Comparison of ENCODE assay signal across 20 cellular contexts in the genomic region with DNA sequence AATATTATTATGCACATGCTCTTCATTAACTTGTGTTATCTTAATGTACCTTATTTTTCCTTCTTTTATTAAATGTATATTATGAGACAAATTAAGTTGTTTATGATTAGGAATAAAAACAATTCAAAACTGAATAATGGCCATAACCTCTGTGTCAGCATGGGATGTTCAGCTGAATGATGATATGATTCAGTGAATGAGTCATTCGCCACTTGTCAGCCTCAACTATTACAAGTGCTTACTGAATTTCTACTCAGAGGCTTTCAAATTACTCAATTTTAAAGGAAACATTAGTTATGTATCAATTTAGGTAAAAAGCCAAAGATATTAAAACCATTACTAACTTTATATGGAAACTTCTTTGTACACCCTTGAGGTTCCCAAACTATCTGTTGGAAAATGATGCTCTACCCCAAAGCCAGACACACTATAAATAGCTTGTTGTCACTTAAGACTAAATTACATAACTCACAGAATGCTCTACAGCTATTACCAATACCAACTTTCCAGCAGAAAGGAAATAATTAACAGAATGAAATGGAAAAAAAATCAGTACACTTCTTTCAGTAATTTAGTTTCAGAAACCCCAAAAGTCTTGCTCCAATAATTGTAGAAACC. TPM values are rescaled to one million over a fixed set of nuclear protein-coding genes. Genes with fewer than 3 reads are reported as not detected.
DNase-seq lines count a peak whose midpoint lies in the region; ATAC-seq, FAIRE-seq and TF ChIP-seq lines count a peak whose summit lies in the region.
"Had no signal": no experiment of that assay in that cellular context is flagged by ENCODE, and none has a peak within 500 bp of the region (broad histone marks: within the 10 kb centered on the region; RNA-seq: fewer than 3 reads in every experiment).

No MANE protein-coding gene starts in this region.

- no peaks in the 10 kb centered on the region for H3K4me1 Mint-ChIP-seq in CD4-positive, alpha-beta T cell (ENCODE audit: low read depth)

- intact Hi-C loops in endothelial cell of umbilical vein (cut with micrococcal nuclease) = no loop called here
- intact Hi-C loops in Right ventricle myocardium superior (cut with DNase I) = no loop called here
- intact Hi-C loops in CD4-positive, alpha-beta T cell (cut with DNase I, micrococcal nuclease) = no loop called here

- peaks cover 29% of the 10 kb centered on the region for H3K27me3 Mint-ChIP-seq in CD4-positive, alpha-beta T cell

- TF ChIP-seq EP300 in SK-N-SH (IDR thresholded peaks at IDR 0.05; ENCODE audit: borderline replicate concordance in 1 of 2, low read depth in 1 of 2, low read length in 1 of 2) = no peak

- H3K36me3 ChIP-seq in SK-N-SH (replicated peaks in 1 of 2; ENCODE audit: control insufficient read depth in 1 of 2, insufficient read depth in 2 of 2, low read length in 1 of 2) (no peaks in the 10 kb centered on the region), endothelial cell of umbilical vein (ENCODE audit: control insufficient read depth in 2 of 2, extremely low read depth in 1 of 2, insufficient read depth in 2 of 2, low read length in 2 of 2) (no peaks in the 10 kb centered on the region)
- H3K36me3 ChIP-seq: cardiac muscle cell had no signal

- H3F3A ChIP-seq in SK-N-SH (replicated peaks; ENCODE audit: insufficient read depth) = no peaks in the 10 kb centered on the region

- H3K9me3 Mint-ChIP-seq in CD4-positive, alpha-beta T cell = peaks cover 2% of the 10 kb centered on the region

- no peak for TF ChIP-seq POLR2A in endothelial cell of umbilical vein (IDR thresholded peaks at IDR 0.05; ENCODE audit: low read depth, low read length)

- H3K4me3 Mint-ChIP-seq in CD4-positive, alpha-beta T cell = no peak overlapping the region
- H3K4me3 Mint-ChIP-seq: IgD-negative memory B cell, type B pancreatic cell had no signal

- POLR2A ChIA-PET in SK-N-SH (lab: Yijun Ruan, JAX) = no interaction called here
- POLR2A ChIA-PET in endothelial cell of umbilical vein (lab: Charles Lee) = no interaction called here
- POLR2A ChIA-PET in CD4-positive, alpha-beta T cell (lab: Charles Lee) = no interaction called here

- TF ChIP-seq RAD21 in SK-N-SH (IDR thresholded peaks at IDR 0.05; ENCODE audit: low read length) = no peak

- WGBS in SK-N-SH (ENCODE audit: low lambda C conversion rate) = 74% methylated on average over 1 of the region's 1 CpG

- BruUV-seq in endothelial cell of umbilical vein (replicated peaks; lab: Mats Ljungman, UMichigan) = no TSS peak

- no peak overlapping the region for H2AFZ ChIP-seq in SK-N-SH (ENCODE audit: low read depth)
- H2AFZ ChIP-seq in endothelial cell of umbilical vein (ENCODE audit: low read depth, low read length) = no peak overlapping the region

- TF ChIP-seq CTCF in SK-N-SH (IDR thresholded peaks at IDR 0.05) = no peak
- no peak for TF ChIP-seq CTCF in endothelial cell of umbilical vein (IDR thresholded peaks at IDR 0.05; ENCODE audit: extremely low read depth in 1 of 2, insufficient read depth in 1 of 2, low read depth in 1 of 2, low read length in 2 of 2)
- no peak for TF ChIP-seq CTCF in CD4-positive, alpha-beta T cell (IDR thresholded peaks at IDR 0.05)

- H3K27ac ChIP-seq in SK-N-SH (ENCODE audit: low read depth in 2 of 2, low read length in 1 of 2) = no peak overlapping the region
- H3K27ac ChIP-seq in endothelial cell of umbilical vein (ENCODE audit: insufficient read depth, low read depth, low read length) = no peak overlapping the region
- H3K27ac ChIP-seq in CD4-positive, alpha-beta T cell (ENCODE audit: low read depth, low read length) = no peak overlapping the region
- H3K27ac ChIP-seq: cardiac muscle cell had no signal

- dilution Hi-C loops in endothelial cell of umbilical vein (cut with MboI; ENCODE audit: extremely low pct_ligation_motif_present, low sequenced_read_pairs) = no loop called here

- FAIRE-seq in endothelial cell of umbilical vein (lab: Jason Lieb, UNC) = peak; percentile 8
- FAIRE-seq: A204.1 had no signal

- H3K4me2 ChIP-seq in SK-N-SH (no peak overlapping the region), endothelial cell of umbilical vein (ENCODE audit: insufficient read depth, low read length) (no peak overlapping the region)
- H3K4me2 ChIP-seq: smooth muscle cell had no signal

- no peak overlapping the region for H3K27ac Mint-ChIP-seq in CD4-positive, alpha-beta T cell
- H3K27ac Mint-ChIP-seq: IgD-negative memory B cell, type B pancreatic cell had no signal

- H3K9me3 ChIP-seq in SK-N-SH (no peaks in the 10 kb centered on the region), endothelial cell of umbilical vein (replicated peaks; ENCODE audit: control insufficient read depth, insufficient read depth, low read length) (no peaks in the 10 kb centered on the region)
- H3K9me3 ChIP-seq in CD4-positive, alpha-beta T cell (ENCODE audit: control insufficient read depth, low read length) = no peaks in the 10 kb centered on the region

- H3K36me3 Mint-ChIP-seq in CD4-positive, alpha-beta T cell (ENCODE audit: low read depth) = peaks cover 2% of the 10 kb centered on the region
- H3K36me3 Mint-ChIP-seq: type B pancreatic cell had no signal

- H3K4me1 ChIP-seq in SK-N-SH (ENCODE audit: control insufficient read depth in 1 of 2, insufficient read depth in 2 of 2, low read depth in 1 of 2, low read length in 1 of 2) = no peaks in the 10 kb centered on the region
- no peaks in the 10 kb centered on the region for H3K4me1 ChIP-seq in endothelial cell of umbilical vein (ENCODE audit: control insufficient read depth, extremely low read depth, insufficient read depth, low read length)

- ATAC-seq in SK-N-SH treated with all-trans-retinoic acid at 6 μM for 48 hours (no peak), Right ventricle myocardium superior (ENCODE audit: poor library complexity) (no peak)
- no peak for ATAC-seq in CD4-positive, alpha-beta T cell (ENCODE audit: poor library complexity)
- ATAC-seq: left ventricle myocardium superior had no signal

- no peaks in the 10 kb centered on the region for H3K79me2 ChIP-seq in SK-N-SH (ENCODE audit: insufficient read depth)
- H3K79me2 ChIP-seq in endothelial cell of umbilical vein (ENCODE audit: control insufficient read depth, insufficient read depth, low read length) = no peaks in the 10 kb centered on the region

- no peak overlapping the region for H3K4me3 ChIP-seq in SK-N-SH (ENCODE audit: low read depth in 2 of 2, low read length in 1 of 2)
- no peak overlapping the region for H3K4me3 ChIP-seq in endothelial cell of umbilical vein (replicated peaks in 1 of 3; ENCODE audit: insufficient read depth in 1 of 3, low read depth in 1 of 3, low read length in 3 of 3)
- H3K4me3 ChIP-seq: cardiac muscle cell, smooth muscle cell had no signal

- H3K9me1 ChIP-seq in endothelial cell of umbilical vein (replicated peaks; ENCODE audit: control insufficient read depth, extremely low read depth, insufficient read depth, low read length) = no peaks in the 10 kb centered on the region

- DNase-seq in SK-N-SH (no peak), M059J (ENCODE audit: low read depth) (peak; percentile 8), endothelial cell of umbilical vein (ENCODE audit: low read depth, low spot score) (peak; percentile 12), myocyte (ENCODE audit: low read depth) (peak; percentile 45), nucleus accumbens (lab: John Stamatoyannopoulos, UW) (no peak), Right ventricle myocardium superior (no peak)
- DNase-seq in CD4-positive, alpha-beta T cell = no peak
- DNase-seq: activated naive CD4-positive, alpha-beta T cell; C1 segment of cervical spinal cord; DND-41; effector CD4-positive, alpha-beta T cell; left ventricle myocardium superior; NCI-H1092 treated with DMSO at 0.1 percent for 48 hours; NCI-H2171 had no signal

- H3K27me3 ChIP-seq in SK-N-SH (ENCODE audit: insufficient read depth) (no peaks in the 10 kb centered on the region), endothelial cell of umbilical vein (ENCODE audit: control insufficient read depth in 2 of 2, insufficient read depth in 2 of 2, low read length in 2 of 2) (no peaks in the 10 kb centered on the region)
- no peaks in the 10 kb centered on the region for H3K27me3 ChIP-seq in CD4-positive, alpha-beta T cell (ENCODE audit: control insufficient read depth, insufficient read depth, low read length)
- H3K27me3 ChIP-seq: cardiac muscle cell had no signal

- H4K20me1 ChIP-seq in SK-N-SH (ENCODE audit: insufficient read depth) (no peaks in the 10 kb centered on the region), endothelial cell of umbilical vein (replicated peaks; ENCODE audit: control insufficient read depth, extremely low read depth, insufficient read depth, low read length) (no peaks in the 10 kb centered on the region)

- CTCF ChIA-PET in SK-N-SH (lab: Yijun Ruan, JAX) (interaction anchor here (1.0 kb wide), 1 partner anchor 10 kb away, joined by 3 read pairs; no protein-coding TSS in a partner anchor), endothelial cell of umbilical vein (lab: Charles Lee) (interaction anchor here (1.0 kb wide), 1 partner anchor 11 kb away, joined by 3 read pairs; no protein-coding TSS in a partner anchor)
- CTCF ChIA-PET in CD4-positive, alpha-beta T cell (lab: Charles Lee) = no interaction called here

- H3K9ac ChIP-seq in SK-N-SH (no peak overlapping the region), endothelial cell of umbilical vein (replicated peaks; ENCODE audit: extremely low read depth, insufficient read depth, low read length) (no peak overlapping the region)

- H3K9me2 ChIP-seq in SK-N-SH = no peaks in the 10 kb centered on the region

RNA-seq across cellular contexts. Expression of gene LIG4, which starts 14.4 kb away (rescaled TPM):
- 3.3 and 4.7 TPM in 2 replicates for polyA plus RNA-seq in SK-N-SH (2012; rRNA removed)
- polyA plus RNA-seq in SK-N-SH (2012; cell fraction: cytosol; rRNA removed) = 5.5 and 6.8 TPM in 2 replicates
- 3.6 and 6.9 TPM in 2 replicates for polyA plus RNA-seq in SK-N-SH (2012; cell fraction: nucleus; rRNA removed)
- total RNA-seq in M059J (2014; rRNA removed; shearing (Covaris generic)) = 7.8 and 8.3 TPM in 2 replicates
- 9.2 and 10.9 TPM in 2 replicates for total RNA-seq in endothelial cell of umbilical vein
- polyA plus RNA-seq in endothelial cell of umbilical vein = 2.4 and 3.0 TPM in 2 replicates
- 4.5 and 4.6 TPM in 2 replicates for polyA plus RNA-seq in endothelial cell of umbilical vein (2011; cell fraction: cytosol; rRNA removed)
- polyA plus RNA-seq in endothelial cell of umbilical vein (2011; cell fraction: nucleus; rRNA removed) = 7.4 and 10.1 TPM in 2 replicates
- polyA plus RNA-seq in endothelial cell of umbilical vein (2012) = 9.6 and 12.9 TPM in 2 replicates
- 5.2 and 5.8 TPM in 2 replicates for polyA minus RNA-seq in endothelial cell of umbilical vein
- polyA minus RNA-seq in endothelial cell of umbilical vein (2011; cell fraction: cytosol; rRNA and poly(A)+ RNA removed) = 3.8 TPM
- 2.9 and 5.7 TPM in 2 replicates for polyA minus RNA-seq in endothelial cell of umbilical vein (2011; cell fraction: nucleus; rRNA and poly(A)+ RNA removed)
- total RNA-seq in myocyte = 18.1 and 21.4 TPM in 2 replicates
- polyA plus RNA-seq in myocyte (2012) = 5.7 TPM
- 6.5 TPM for total RNA-seq in Right ventricle myocardium superior
- 1 to 10 TPM; 1.5 to 1.6 TPM for total RNA-seq in CD4-positive, alpha-beta T cell

RNA-seq across cellular contexts. Expression of gene ABHD13, which starts 17.3 kb away (rescaled TPM):
- polyA plus RNA-seq in SK-N-SH (2012; rRNA removed) (2.9 and 4.0 TPM in 2 replicates), endothelial cell of umbilical vein (2.9 and 3.9 TPM in 2 replicates)
- 5.5 and 6.6 TPM in 2 replicates for polyA plus RNA-seq in SK-N-SH (2012; cell fraction: cytosol; rRNA removed)
- 1.1 and 2.2 TPM in 2 replicates for polyA plus RNA-seq in SK-N-SH (2012; cell fraction: nucleus; rRNA removed)
- 4.4 and 5.4 TPM in 2 replicates for total RNA-seq in M059J (2014; rRNA removed; shearing (Covaris generic))
- total RNA-seq in endothelial cell of umbilical vein (6.2 and 7.2 TPM in 2 replicates), myocyte (11.2 and 18.4 TPM in 2 replicates), Right ventricle myocardium superior (4.7 TPM)
- polyA plus RNA-seq in endothelial cell of umbilical vein (2011; cell fraction: cytosol; rRNA removed) = 3.2 and 3.4 TPM in 2 replicates
- polyA plus RNA-seq in endothelial cell of umbilical vein (2011; cell fraction: nucleus; rRNA removed) = 3.2 and 4.0 TPM in 2 replicates
- 6.9 and 8.0 TPM in 2 replicates for polyA plus RNA-seq in endothelial cell of umbilical vein (2012)
- polyA minus RNA-seq in endothelial cell of umbilical vein = 3.3 and 3.4 TPM in 2 replicates
- polyA minus RNA-seq in endothelial cell of umbilical vein (2011; cell fraction: cytosol; rRNA and poly(A)+ RNA removed) = 1.9 TPM
- 10.1 and 14.4 TPM in 2 replicates for polyA minus RNA-seq in endothelial cell of umbilical vein (2011; cell fraction: nucleus; rRNA and poly(A)+ RNA removed)
- polyA plus RNA-seq in myocyte (2012) = 4.0 TPM
- total RNA-seq in CD4-positive, alpha-beta T cell = 10 to 100 TPM; 18.0 to 18.6 TPM

Comparison
In these comparisons a context has a peak if more than half of its experiments do, and no peak if none do; other contexts are left out.
1. DNase-seq: peak in M059J (single experiment), endothelial cell of umbilical vein (single experiment) and myocyte (single experiment); none in SK-N-SH (single experiment), nucleus accumbens (0 of 56), Right ventricle myocardium superior (single experiment) and CD4-positive, alpha-beta T cell (0 of 10).